1 cellular context compared by ENCODE assay signal in genomic region chr4:40514409-40515025, GRCh38.
TF ChIP-seq lines count a peak whose summit lies in the region.

No MANE protein-coding gene starts in this region.

TF ChIP-seq in K562, 482 proteins besides CTCF, POLR2A, EP300 and RAD21 (continues in another document):
- TF ChIP-seq ZBTB2 (IDR thresholded peaks at IDR 0.05) (no peak), SMARCA4 (IDR thresholded peaks at IDR 0.05) (peak; percentile 23; the same call in 1 of the 2 replicates), PURB (CRISPR knock-in tag; IDR thresholded peaks at IDR 0.05; ENCODE audit: low read depth) (no peak), KAT7 (CRISPR knock-in tag; IDR thresholded peaks at IDR 0.05; ENCODE audit: borderline replicate concordance) (no peak), PHF20 (IDR thresholded peaks at IDR 0.05; ENCODE audit: partially characterized antibody) (no peak), CUX1 (CRISPR knock-in tag; IDR thresholded peaks at IDR 0.05) (no peak; the same call in 1 of the 2 replicates), TGIF2 (CRISPR knock-in tag; IDR thresholded peaks at IDR 0.05) (no peak), ATF2 (CRISPR knock-in tag; IDR thresholded peaks at IDR 0.05) (no peak), NONO (IDR thresholded peaks at IDR 0.05; ENCODE audit: low read depth in 2 of 2, low read length in 1 of 2) (no peak), ZNF175 (CRISPR knock-in tag; IDR thresholded peaks at IDR 0.05; ENCODE audit: low read depth) (no peak), POLR2B (IDR thresholded peaks at IDR 0.05; ENCODE audit: low read depth, partially characterized antibody) (no peak), CBX3 (IDR thresholded peaks at IDR 0.05; ENCODE audit: borderline replicate concordance in 1 of 2, low read length in 2 of 2) (no peak), MITF (IDR thresholded peaks at IDR 0.05) (no peak), SOX6 (IDR thresholded peaks at IDR 0.05) (peak; percentile 76), ZNF507 (tag; conservative IDR thresholded peaks at IDR 0.05) (no peak), ZNF668 (CRISPR knock-in tag; IDR thresholded peaks at IDR 0.05) (no peak), MTA1 (IDR thresholded peaks at IDR 0.05; ENCODE audit: borderline replicate concordance) (no peak), SNIP1 (IDR thresholded peaks at IDR 0.05; ENCODE audit: low read depth) (no peak), RBBP5 (IDR thresholded peaks at IDR 0.05; ENCODE audit: borderline replicate concordance, insufficient read depth, low read length, poor library complexity, severe bottlenecking) (no peak), ATF4 (CRISPR knock-in tag; IDR thresholded peaks at IDR 0.05) (no peak), RBM22 (IDR thresholded peaks at IDR 0.05; ENCODE audit: low read depth, low read length, poor library complexity, severe bottlenecking) (no peak), ZNF589 (CRISPR knock-in tag; IDR thresholded peaks at IDR 0.05; ENCODE audit: low read depth) (no peak), NFATC3 (IDR thresholded peaks at IDR 0.05) (no peak), NR4A1 (CRISPR knock-in tag; IDR thresholded peaks at IDR 0.05) (no peak), NR4A1 (tag; IDR thresholded peaks at IDR 0.05) (no peak), PTBP1 (IDR thresholded peaks at IDR 0.05; ENCODE audit: low read depth, low read length) (no peak), EWSR1 (IDR thresholded peaks at IDR 0.05; ENCODE audit: borderline replicate concordance, low read depth, partially characterized antibody) (no peak), SMC3 (conservative IDR thresholded peaks at IDR 0.05; ENCODE audit: insufficient read depth, low read depth, low read length) (no peak), ZNF217 (CRISPR knock-in tag; IDR thresholded peaks at IDR 0.05) (no peak), HMBOX1 (IDR thresholded peaks at IDR 0.05) (no peak), HDAC2 (IDR thresholded peaks at IDR 0.05) (no peak), ZNF449 (CRISPR knock-in tag; IDR thresholded peaks at IDR 0.05) (no peak), TAL1 (IDR thresholded peaks at IDR 0.05) (peak; percentile 45; the same call in 1 of the 2 replicates), ZNF133 (CRISPR knock-in tag; IDR thresholded peaks at IDR 0.05) (no peak), TEAD2 (tag; IDR thresholded peaks at IDR 0.05) (no peak), ARID1B (IDR thresholded peaks at IDR 0.05) (peak; percentile 30; the same call in 1 of the 2 replicates), ZNF785 (CRISPR knock-in tag; IDR thresholded peaks at IDR 0.05) (no peak), CEBPG (CRISPR knock-in tag; IDR thresholded peaks at IDR 0.05) (no peak), CEBPG (tag; conservative IDR thresholded peaks at IDR 0.05 in 1 of 2, IDR thresholded peaks at IDR 0.05 in 1 of 2) (no peak), THRB (CRISPR knock-in tag; conservative IDR thresholded peaks at IDR 0.05) (0 out of 2 replicates have a peak, but pooled peaks have one; percentile 12), SRSF3 (IDR thresholded peaks at IDR 0.05; ENCODE audit: insufficient read depth, low read length) (no peak), RBM14 (IDR thresholded peaks at IDR 0.05; ENCODE audit: borderline replicate concordance, insufficient read depth, low read depth, low read length) (no peak), ZBTB9 (CRISPR knock-in tag; IDR thresholded peaks at IDR 0.05) (no peak), ZNF655 (CRISPR knock-in tag; IDR thresholded peaks at IDR 0.05) (no peak), NCOA1 (IDR thresholded peaks at IDR 0.05; ENCODE audit: low read depth) (no peak)
